10 cellular contexts compared by ENCODE assay signal in genomic region chr1:186420923-186421322, GRCh38. TPM values are rescaled to one million over a fixed set of nuclear protein-coding genes. Genes with fewer than 3 reads are reported as not detected.
DNase-seq lines count a peak whose midpoint lies in the region; ATAC-seq and TF ChIP-seq lines count a peak whose summit lies in the region.
"Had no signal": no experiment of that assay in that cellular context is flagged by ENCODE, and none has a peak within 500 bp of the region (broad histone marks: within the 10 kb centered on the region; RNA-seq: fewer than 3 reads in every experiment).

No MANE protein-coding gene starts in this region.

- H3K27ac ChIP-seq in left ventricle myocardium inferior (replicated peaks) (peak overlapping the region; percentile 41), transverse colon (peak overlapping the region in 3 of 4 donors; percentile 6 to 38 (median 34)), PC-9 (no peak overlapping the region), right lobe of liver (no peak overlapping the region)
- H3K27ac ChIP-seq: BLaER1 had no signal

- WGBS in transverse colon (ENCODE audit: low coverage in 1 of 2), 2 donors, result 68 to 88% methylated on average over 1 of the region's 1 CpG
- 50% methylated on average over 1 of the region's 1 CpG for WGBS in right lobe of liver (ENCODE audit: insufficient coverage, low coverage, low lambda C conversion rate, missing lambda C conversion rate)

- 0 out of 2 replicates have a peak, but pooled peaks cover 4% of the 10 kb centered on the region for H3K9me2 ChIP-seq in PC-9 (ENCODE audit: insufficient read depth)

- H3K4me3 ChIP-seq in left ventricle myocardium inferior (no peak overlapping the region), transverse colon (no peak overlapping the region), PC-9 (no peak overlapping the region), right lobe of liver (no peak overlapping the region)
- H3K4me3 ChIP-seq: BLaER1 had no signal

- no peak for TF ChIP-seq CTCF in left ventricle myocardium inferior (IDR thresholded peaks at IDR 0.05; ENCODE audit: borderline replicate concordance)
- no peak for TF ChIP-seq CTCF in transverse colon (IDR thresholded peaks at IDR 0.05)
- TF ChIP-seq CTCF in PC-9 (conservative IDR thresholded peaks at IDR 0.05), result no peak
- TF ChIP-seq CTCF in right lobe of liver (IDR thresholded peaks at IDR 0.05), result no peak

- peaks cover 15% of the 10 kb centered on the region for H3K4me1 ChIP-seq in left ventricle myocardium inferior
- H3K4me1 ChIP-seq in transverse colon, result peaks cover 0 to 8% (median 0%) of the 10 kb centered on the region in 4 donors
- no peaks in the 10 kb centered on the region for H3K4me1 ChIP-seq in PC-9 (replicated peaks; ENCODE audit: insufficient read depth)
- no peaks in the 10 kb centered on the region for H3K4me1 ChIP-seq in right lobe of liver
- H3K4me1 ChIP-seq: BLaER1 had no signal

- intact Hi-C loops in left ventricle myocardium inferior (cut with micrococcal nuclease), result no loop called here
- intact Hi-C loops in cardiac septum (cut with DNase I), result no loop called here
- intact Hi-C loops in transverse colon (cut with DNase I; ENCODE audit: low total_unique reads), result no loop called here
- intact Hi-C loops in PC-9 (cut with micrococcal nuclease; ENCODE audit: unreplicated experiment), result no loop called here
- intact Hi-C loops in right lobe of liver (cut with DNase I), result no loop called here

- DNase-seq in left ventricle myocardium inferior, result no peak
- DNase-seq in cardiac septum (ENCODE audit: low spot score), result no peak
- DNase-seq in OCI-M1 (lab: John Stamatoyannopoulos, UW), result peak; percentile 61
- no peak for DNase-seq in transverse colon
- DNase-seq in pons (ENCODE audit: low spot score), result no peak
- DNase-seq in PC-9, result no peak
- DNase-seq in right lobe of liver, result no peak
- DNase-seq: stimulated activated CD4-positive, alpha-beta T cell treated with anti-CD3 and anti-CD28 coated beads, Interleukin-4, amount 100 ng/mL, for 4 hours had no signal

- peaks cover 35% of the 10 kb centered on the region for H3K36me3 ChIP-seq in left ventricle myocardium inferior
- H3K36me3 ChIP-seq in transverse colon, result peaks cover 0 to 17% (median 4%) of the 10 kb centered on the region in 4 donors
- H3K36me3 ChIP-seq in PC-9 (ENCODE audit: low read depth), result peaks cover 8% of the 10 kb centered on the region
- H3K36me3 ChIP-seq in right lobe of liver, result peaks cover 0 to 16% (median 8%) of the 10 kb centered on the region in 4 donors

- no peak overlapping the region for H3K4me2 ChIP-seq in PC-9
- H3K4me2 ChIP-seq: BLaER1 had no signal

- in situ Hi-C loops in transverse colon (cut with MboI; ENCODE audit: low pct_ligation_motif_present in 1 of 4, low pct_unique_long_range_greater_than_20kb in 1 of 4, low sequenced_read_pairs in 3 of 4), result no loop called here

- no peaks in the 10 kb centered on the region for H4K20me1 ChIP-seq in PC-9 (ENCODE audit: insufficient read depth)
- H4K20me1 ChIP-seq: BLaER1 had no signal

- ATAC-seq in HG02852 (IDR thresholded peaks at IDR 0.05; ENCODE audit: unreplicated experiment) (peak; percentile 98), right lobe of liver (no peak)

- TF ChIP-seq POLR2A in transverse colon (IDR thresholded peaks at IDR 0.05) (no peak), right lobe of liver (IDR thresholded peaks at IDR 0.05) (no peak)

- CTCF ChIA-PET in PC-9 (lab: Charles Lee), result no interaction called here

- POLR2A ChIA-PET in PC-9 (lab: Charles Lee; ENCODE audit: unreplicated experiment), result interaction anchor here (0.7 kb wide), 1 partner anchor 189 kb away, joined by 6 read pairs; no protein-coding TSS in a partner anchor

- no peak overlapping the region for H2AFZ ChIP-seq in PC-9

- H3K9me3 ChIP-seq in left ventricle myocardium inferior (replicated peaks) (no peaks in the 10 kb centered on the region), transverse colon (no peaks in the 10 kb centered on the region), PC-9 (ENCODE audit: insufficient read depth, low read depth) (peaks cover 3% of the 10 kb centered on the region; the same call in 1 of the 2 replicates), right lobe of liver (no peaks in the 10 kb centered on the region)
- H3K9me3 ChIP-seq: BLaER1 had no signal

- no peaks in the 10 kb centered on the region for H3K79me2 ChIP-seq in PC-9 (ENCODE audit: low read depth)

- no peaks in the 10 kb centered on the region for H3K27me3 ChIP-seq in left ventricle myocardium inferior (ENCODE audit: low read depth)
- no peaks in the 10 kb centered on the region for H3K27me3 ChIP-seq in transverse colon
- H3K27me3 ChIP-seq in PC-9 (ENCODE audit: insufficient read depth, low read depth), result no peaks in the 10 kb centered on the region
- no peaks in the 10 kb centered on the region for H3K27me3 ChIP-seq in right lobe of liver
- H3K27me3 ChIP-seq: BLaER1 had no signal

- no TSS peak for BruUV-seq in PC-9 (replicated peaks; lab: Mats Ljungman, UMichigan)

- TF ChIP-seq EP300 in transverse colon (IDR thresholded peaks at IDR 0.05; ENCODE audit: low read depth), result no peak

- no peaks in the 10 kb centered on the region for H3F3A ChIP-seq in PC-9 (ENCODE audit: insufficient read depth, low read depth)

RNA-seq across cellular contexts. Expression of gene PDC, which starts 40.0 kb away (rescaled TPM):
- total RNA-seq in left ventricle myocardium inferior (not detected), cardiac septum (not detected), transverse colon (not detected), PC-9 (2021) (not detected in 2 replicates), right lobe of liver (not detected)

RNA-seq across cellular contexts. Expression of gene ODR4, which starts 45.3 kb away (rescaled TPM):
- total RNA-seq in left ventricle myocardium inferior, result 10.9 TPM
- total RNA-seq in cardiac septum, result 12.9 TPM
- 10 to 100 TPM in 2 of 4 donors, 1 to 10 TPM in 2; 7.0 to 22.1 (median 14.7) TPM for total RNA-seq in transverse colon
- total RNA-seq in PC-9 (2021), result 13.7 and 19.6 TPM in 2 replicates
- total RNA-seq in right lobe of liver, result 10 to 100 TPM; 13.0 to 16.7 (median 14.7) TPM

RNA-seq across cellular contexts. Expression of gene TPR, which starts 45.9 kb away (rescaled TPM):
- 49.8 TPM for total RNA-seq in left ventricle myocardium inferior
- 82.6 TPM for total RNA-seq in cardiac septum
- total RNA-seq in transverse colon, result 10 to 100 TPM; 57.5 to 99.7 (median 81.0) TPM
- total RNA-seq in PC-9 (2021), result 104 and 123 TPM in 2 replicates
- 10 to 100 TPM; 19.0 to 35.9 (median 31.8) TPM for total RNA-seq in right lobe of liver

Comparison
In these comparisons a context has a peak if more than half of its experiments do, and no peak if none do; other contexts are left out.
1. H3K27ac ChIP-seq: peak in left ventricle myocardium inferior (single experiment) and transverse colon (3 of 4); none in PC-9 (single experiment) and right lobe of liver (0 of 3).